ENCODE assay signal across 1 cellular context in genomic region chr1:62436466-62437272, GRCh38.
TF ChIP-seq lines count a peak whose summit lies in the region.

A gene with protein sequence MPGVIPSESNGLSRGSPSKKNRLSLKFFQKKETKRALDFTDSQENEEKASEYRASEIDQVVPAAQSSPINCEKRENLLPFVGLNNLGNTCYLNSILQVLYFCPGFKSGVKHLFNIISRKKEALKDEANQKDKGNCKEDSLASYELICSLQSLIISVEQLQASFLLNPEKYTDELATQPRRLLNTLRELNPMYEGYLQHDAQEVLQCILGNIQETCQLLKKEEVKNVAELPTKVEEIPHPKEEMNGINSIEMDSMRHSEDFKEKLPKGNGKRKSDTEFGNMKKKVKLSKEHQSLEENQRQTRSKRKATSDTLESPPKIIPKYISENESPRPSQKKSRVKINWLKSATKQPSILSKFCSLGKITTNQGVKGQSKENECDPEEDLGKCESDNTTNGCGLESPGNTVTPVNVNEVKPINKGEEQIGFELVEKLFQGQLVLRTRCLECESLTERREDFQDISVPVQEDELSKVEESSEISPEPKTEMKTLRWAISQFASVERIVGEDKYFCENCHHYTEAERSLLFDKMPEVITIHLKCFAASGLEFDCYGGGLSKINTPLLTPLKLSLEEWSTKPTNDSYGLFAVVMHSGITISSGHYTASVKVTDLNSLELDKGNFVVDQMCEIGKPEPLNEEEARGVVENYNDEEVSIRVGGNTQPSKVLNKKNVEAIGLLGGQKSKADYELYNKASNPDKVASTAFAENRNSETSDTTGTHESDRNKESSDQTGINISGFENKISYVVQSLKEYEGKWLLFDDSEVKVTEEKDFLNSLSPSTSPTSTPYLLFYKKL (plus strand): TSS chr1:62437049. CDS start chr1:62439868, 2,819 bp downstream.

TF ChIP-seq in HepG2, 621 proteins besides CTCF, POLR2A, EP300 and RAD21 (continued from another document and continues in another):
- TF ChIP-seq IRF1 (CRISPR knock-in tag; IDR thresholded peaks at IDR 0.05; ENCODE audit: low read depth) = no peak
- TF ChIP-seq FIP1L1 (IDR thresholded peaks at IDR 0.05; ENCODE audit: borderline replicate concordance, insufficient read depth, low read depth, low read length) = no peak
- TF ChIP-seq ZNF121 (CRISPR knock-in tag; IDR thresholded peaks at IDR 0.05) = 0 out of 2 replicates have a peak, but pooled peaks have one; percentile 19
- 0 out of 2 replicates have a peak, but pooled peaks have one; percentile 28 for TF ChIP-seq PREB (CRISPR knock-in tag; IDR thresholded peaks at IDR 0.05)
- no peak for TF ChIP-seq AGO1 (IDR thresholded peaks at IDR 0.05; ENCODE audit: low read depth, low read length, poor library complexity, severe bottlenecking)
- TF ChIP-seq, protein P1, sequence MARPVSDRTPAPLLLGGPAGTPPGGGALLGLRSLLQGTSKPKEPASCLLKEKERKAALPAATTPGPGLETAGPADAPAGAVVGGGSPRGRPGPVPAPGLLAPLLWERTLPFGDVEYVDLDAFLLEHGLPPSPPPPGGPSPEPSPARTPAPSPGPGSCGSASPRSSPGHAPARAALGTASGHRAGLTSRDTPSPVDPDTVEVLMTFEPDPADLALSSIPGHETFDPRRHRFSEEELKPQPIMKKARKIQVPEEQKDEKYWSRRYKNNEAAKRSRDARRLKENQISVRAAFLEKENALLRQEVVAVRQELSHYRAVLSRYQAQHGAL (CRISPR knock-in tag; IDR thresholded peaks at IDR 0.05; ENCODE audit: not compliant biosample characterization) = no peak
- no peak for TF ChIP-seq EEA1 (CRISPR knock-in tag; IDR thresholded peaks at IDR 0.05; ENCODE audit: borderline replicate concordance)
- TF ChIP-seq SUZ12 (IDR thresholded peaks at IDR 0.05; ENCODE audit: low read depth, low read length) = no peak
- peak; percentile 12; the same call in 1 of the 2 replicates for TF ChIP-seq ZNF160 (CRISPR knock-in tag; IDR thresholded peaks at IDR 0.05)
- no peak for TF ChIP-seq ZEB1 (IDR thresholded peaks at IDR 0.05; ENCODE audit: insufficient replicate concordance, low read depth)
- no peak; the same call in 1 of the 2 replicates for TF ChIP-seq ZNF232 (CRISPR knock-in tag; IDR thresholded peaks at IDR 0.05; ENCODE audit: borderline replicate concordance)
- TF ChIP-seq BCLAF1 (IDR thresholded peaks at IDR 0.05) = no peak
- TF ChIP-seq, protein P2, sequence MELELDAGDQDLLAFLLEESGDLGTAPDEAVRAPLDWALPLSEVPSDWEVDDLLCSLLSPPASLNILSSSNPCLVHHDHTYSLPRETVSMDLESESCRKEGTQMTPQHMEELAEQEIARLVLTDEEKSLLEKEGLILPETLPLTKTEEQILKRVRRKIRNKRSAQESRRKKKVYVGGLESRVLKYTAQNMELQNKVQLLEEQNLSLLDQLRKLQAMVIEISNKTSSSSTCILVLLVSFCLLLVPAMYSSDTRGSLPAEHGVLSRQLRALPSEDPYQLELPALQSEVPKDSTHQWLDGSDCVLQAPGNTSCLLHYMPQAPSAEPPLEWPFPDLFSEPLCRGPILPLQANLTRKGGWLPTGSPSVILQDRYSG (CRISPR knock-in tag; IDR thresholded peaks at IDR 0.05) = peak; percentile 46; the same call in 1 of the 2 replicates
- peak; percentile 74; the same call in 1 of the 2 replicates for TF ChIP-seq RNF219 (CRISPR knock-in tag; IDR thresholded peaks at IDR 0.05)
- 0 out of 2 replicates have a peak, but pooled peaks have one; percentile 5 for TF ChIP-seq MXD4 (CRISPR knock-in tag; IDR thresholded peaks at IDR 0.05)
- TF ChIP-seq DNMT3B (CRISPR knock-in tag; conservative IDR thresholded peaks at IDR 0.05) = no peak
- peak; percentile 5; the same call in 1 of the 2 replicates for TF ChIP-seq ZSCAN21 (CRISPR knock-in tag; IDR thresholded peaks at IDR 0.05; ENCODE audit: borderline replicate concordance)
- TF ChIP-seq, protein P3, sequence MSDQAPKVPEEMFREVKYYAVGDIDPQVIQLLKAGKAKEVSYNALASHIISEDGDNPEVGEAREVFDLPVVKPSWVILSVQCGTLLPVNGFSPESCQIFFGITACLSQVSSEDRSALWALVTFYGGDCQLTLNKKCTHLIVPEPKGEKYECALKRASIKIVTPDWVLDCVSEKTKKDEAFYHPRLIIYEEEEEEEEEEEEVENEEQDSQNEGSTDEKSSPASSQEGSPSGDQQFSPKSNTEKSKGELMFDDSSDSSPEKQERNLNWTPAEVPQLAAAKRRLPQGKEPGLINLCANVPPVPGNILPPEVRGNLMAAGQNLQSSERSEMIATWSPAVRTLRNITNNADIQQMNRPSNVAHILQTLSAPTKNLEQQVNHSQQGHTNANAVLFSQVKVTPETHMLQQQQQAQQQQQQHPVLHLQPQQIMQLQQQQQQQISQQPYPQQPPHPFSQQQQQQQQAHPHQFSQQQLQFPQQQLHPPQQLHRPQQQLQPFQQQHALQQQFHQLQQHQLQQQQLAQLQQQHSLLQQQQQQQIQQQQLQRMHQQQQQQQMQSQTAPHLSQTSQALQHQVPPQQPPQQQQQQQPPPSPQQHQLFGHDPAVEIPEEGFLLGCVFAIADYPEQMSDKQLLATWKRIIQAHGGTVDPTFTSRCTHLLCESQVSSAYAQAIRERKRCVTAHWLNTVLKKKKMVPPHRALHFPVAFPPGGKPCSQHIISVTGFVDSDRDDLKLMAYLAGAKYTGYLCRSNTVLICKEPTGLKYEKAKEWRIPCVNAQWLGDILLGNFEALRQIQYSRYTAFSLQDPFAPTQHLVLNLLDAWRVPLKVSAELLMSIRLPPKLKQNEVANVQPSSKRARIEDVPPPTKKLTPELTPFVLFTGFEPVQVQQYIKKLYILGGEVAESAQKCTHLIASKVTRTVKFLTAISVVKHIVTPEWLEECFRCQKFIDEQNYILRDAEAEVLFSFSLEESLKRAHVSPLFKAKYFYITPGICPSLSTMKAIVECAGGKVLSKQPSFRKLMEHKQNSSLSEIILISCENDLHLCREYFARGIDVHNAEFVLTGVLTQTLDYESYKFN (CRISPR knock-in tag; conservative IDR thresholded peaks at IDR 0.05) = no peak; the same call in 1 of the 2 replicates
- TF ChIP-seq SNAPC4 (CRISPR knock-in tag; IDR thresholded peaks at IDR 0.05) = peak; percentile 79; the same call in 1 of the 2 replicates
- TF ChIP-seq LCORL (IDR thresholded peaks at IDR 0.05) = peak; percentile 17; the same call in 1 of the 2 replicates
- peak; percentile 78 for TF ChIP-seq LCORL (CRISPR knock-in tag; IDR thresholded peaks at IDR 0.05)
- TF ChIP-seq ZBTB34 (CRISPR knock-in tag; IDR thresholded peaks at IDR 0.05) = no peak
- TF ChIP-seq FOXA1 (IDR thresholded peaks at IDR 0.05) = no peak
- no peak for TF ChIP-seq FOXA1 (CRISPR knock-in tag; IDR thresholded peaks at IDR 0.05)
- TF ChIP-seq TEF (CRISPR knock-in tag; IDR thresholded peaks at IDR 0.05) = no peak
- TF ChIP-seq WIZ (CRISPR knock-in tag; IDR thresholded peaks at IDR 0.05) = no peak
- no peak for TF ChIP-seq ADNP (CRISPR knock-in tag; IDR thresholded peaks at IDR 0.05)
